ENCODE assay signal across 1 cellular context in the genomic region with DNA sequence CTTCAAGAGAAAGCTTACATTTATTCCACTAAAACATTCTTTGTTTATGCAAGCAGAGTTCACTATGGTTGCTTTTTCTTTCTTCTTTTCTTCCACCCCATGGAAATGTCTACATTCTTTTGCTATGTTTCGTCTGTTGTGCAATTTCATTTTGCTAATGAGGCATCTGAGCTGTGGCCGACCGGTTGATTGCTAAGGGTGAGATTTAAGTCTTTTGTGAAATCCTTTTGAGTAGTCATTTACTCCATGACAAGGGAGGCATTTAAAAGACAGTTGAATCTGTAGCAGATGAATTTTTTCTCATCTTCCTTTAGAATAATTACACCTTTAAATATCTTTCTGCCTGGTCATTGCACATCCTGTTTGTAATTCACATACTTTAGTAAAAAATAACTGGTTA.
TF ChIP-seq lines count a peak whose summit lies in the region.

No MANE protein-coding gene starts in this region.

TF ChIP-seq in GM23338, 12 proteins besides CTCF, POLR2A, EP300 and RAD21 (continued from another document):
- TF ChIP-seq, protein P1, sequence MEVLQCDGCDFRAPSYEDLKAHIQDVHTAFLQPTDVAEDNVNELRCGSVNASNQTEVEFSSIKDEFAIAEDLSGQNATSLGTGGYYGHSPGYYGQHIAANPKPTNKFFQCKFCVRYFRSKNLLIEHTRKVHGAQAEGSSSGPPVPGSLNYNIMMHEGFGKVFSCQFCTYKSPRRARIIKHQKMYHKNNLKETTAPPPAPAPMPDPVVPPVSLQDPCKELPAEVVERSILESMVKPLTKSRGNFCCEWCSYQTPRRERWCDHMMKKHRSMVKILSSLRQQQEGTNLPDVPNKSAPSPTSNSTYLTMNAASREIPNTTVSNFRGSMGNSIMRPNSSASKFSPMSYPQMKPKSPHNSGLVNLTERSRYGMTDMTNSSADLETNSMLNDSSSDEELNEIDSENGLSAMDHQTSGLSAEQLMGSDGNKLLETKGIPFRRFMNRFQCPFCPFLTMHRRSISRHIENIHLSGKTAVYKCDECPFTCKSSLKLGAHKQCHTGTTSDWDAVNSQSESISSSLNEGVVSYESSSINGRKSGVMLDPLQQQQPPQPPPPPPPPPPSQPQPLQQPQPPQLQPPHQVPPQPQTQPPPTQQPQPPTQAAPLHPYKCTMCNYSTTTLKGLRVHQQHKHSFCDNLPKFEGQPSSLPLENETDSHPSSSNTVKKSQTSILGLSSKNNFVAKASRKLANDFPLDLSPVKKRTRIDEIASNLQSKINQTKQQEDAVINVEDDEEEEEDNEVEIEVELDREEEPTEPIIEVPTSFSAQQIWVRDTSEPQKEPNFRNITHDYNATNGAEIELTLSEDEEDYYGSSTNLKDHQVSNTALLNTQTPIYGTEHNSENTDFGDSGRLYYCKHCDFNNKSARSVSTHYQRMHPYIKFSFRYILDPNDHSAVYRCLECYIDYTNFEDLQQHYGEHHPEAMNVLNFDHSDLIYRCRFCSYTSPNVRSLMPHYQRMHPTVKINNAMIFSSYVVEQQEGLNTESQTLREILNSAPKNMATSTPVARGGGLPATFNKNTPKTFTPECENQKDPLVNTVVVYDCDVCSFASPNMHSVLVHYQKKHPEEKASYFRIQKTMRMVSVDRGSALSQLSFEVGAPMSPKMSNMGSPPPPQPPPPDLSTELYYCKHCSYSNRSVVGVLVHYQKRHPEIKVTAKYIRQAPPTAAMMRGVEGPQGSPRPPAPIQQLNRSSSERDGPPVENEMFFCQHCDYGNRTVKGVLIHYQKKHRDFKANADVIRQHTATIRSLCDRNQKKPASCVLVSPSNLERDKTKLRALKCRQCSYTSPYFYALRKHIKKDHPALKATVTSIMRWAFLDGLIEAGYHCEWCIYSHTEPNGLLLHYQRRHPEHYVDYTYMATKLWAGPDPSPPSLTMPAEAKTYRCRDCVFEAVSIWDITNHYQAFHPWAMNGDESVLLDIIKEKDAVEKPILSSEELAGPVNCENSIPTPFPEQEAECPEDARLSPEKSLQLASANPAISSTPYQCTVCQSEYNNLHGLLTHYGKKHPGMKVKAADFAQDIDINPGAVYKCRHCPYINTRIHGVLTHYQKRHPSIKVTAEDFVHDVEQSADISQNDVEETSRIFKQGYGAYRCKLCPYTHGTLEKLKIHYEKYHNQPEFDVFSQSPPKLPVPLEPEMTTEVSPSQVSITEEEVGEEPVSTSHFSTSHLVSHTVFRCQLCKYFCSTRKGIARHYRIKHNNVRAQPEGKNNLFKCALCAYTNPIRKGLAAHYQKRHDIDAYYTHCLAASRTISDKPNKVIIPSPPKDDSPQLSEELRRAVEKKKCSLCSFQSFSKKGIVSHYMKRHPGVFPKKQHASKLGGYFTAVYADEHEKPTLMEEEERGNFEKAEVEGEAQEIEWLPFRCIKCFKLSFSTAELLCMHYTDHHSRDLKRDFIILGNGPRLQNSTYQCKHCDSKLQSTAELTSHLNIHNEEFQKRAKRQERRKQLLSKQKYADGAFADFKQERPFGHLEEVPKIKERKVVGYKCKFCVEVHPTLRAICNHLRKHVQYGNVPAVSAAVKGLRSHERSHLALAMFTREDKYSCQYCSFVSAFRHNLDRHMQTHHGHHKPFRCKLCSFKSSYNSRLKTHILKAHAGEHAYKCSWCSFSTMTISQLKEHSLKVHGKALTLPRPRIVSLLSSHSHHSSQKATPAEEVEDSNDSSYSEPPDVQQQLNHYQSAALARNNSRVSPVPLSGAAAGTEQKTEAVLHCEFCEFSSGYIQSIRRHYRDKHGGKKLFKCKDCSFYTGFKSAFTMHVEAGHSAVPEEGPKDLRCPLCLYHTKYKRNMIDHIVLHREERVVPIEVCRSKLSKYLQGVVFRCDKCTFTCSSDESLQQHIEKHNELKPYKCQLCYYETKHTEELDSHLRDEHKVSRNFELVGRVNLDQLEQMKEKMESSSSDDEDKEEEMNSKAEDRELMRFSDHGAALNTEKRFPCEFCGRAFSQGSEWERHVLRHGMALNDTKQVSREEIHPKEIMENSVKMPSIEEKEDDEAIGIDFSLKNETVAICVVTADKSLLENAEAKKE (CRISPR knock-in tag; IDR thresholded peaks at IDR 0.05), result no peak
- TF ChIP-seq STAT1 (IDR thresholded peaks at IDR 0.05; ENCODE audit: unreplicated experiment) (no peak), ZNF331 (CRISPR knock-in tag; IDR thresholded peaks at IDR 0.05; ENCODE audit: low read depth) (no peak), JUNB (IDR thresholded peaks at IDR 0.05; ENCODE audit: unreplicated experiment) (no peak), EZH2phosphoT487 (IDR thresholded peaks at IDR 0.05; ENCODE audit: unreplicated experiment) (no peak)
